9 cellular contexts compared by ENCODE assay signal in the genomic region with DNA sequence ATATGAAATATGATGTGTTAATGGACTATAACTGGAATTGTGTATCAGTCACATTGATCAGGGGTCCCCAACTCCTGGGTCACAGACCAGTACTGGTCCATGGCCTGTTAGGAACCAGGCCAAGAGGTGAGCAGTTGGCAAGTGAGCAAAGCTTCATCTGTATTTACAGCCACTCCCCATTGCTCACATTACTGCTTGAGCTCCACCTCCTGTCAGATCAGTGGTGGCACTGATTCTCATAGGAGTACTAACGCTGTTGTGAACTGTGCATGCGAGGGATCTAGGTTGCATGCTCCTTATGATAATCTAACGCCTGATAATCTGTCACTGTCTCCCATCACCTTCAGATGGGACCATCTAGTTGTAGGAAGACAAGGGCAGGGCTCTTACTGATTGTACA.
DNase-seq lines count a peak whose midpoint lies in the region; ATAC-seq and TF ChIP-seq lines count a peak whose summit lies in the region.
"Had no signal": no experiment of that assay in that cellular context is flagged by ENCODE, and none has a peak within 500 bp of the region (broad histone marks: within the 10 kb centered on the region; RNA-seq: fewer than 3 reads in every experiment).

No MANE protein-coding gene starts in this region.

- POLR2A ChIA-PET in Caco-2 (lab: Charles Lee) = no interaction called here

- H3K27ac ChIP-seq in aorta (ENCODE audit: low read depth in 1 of 2, low read length in 2 of 2) = no peak overlapping the region
- H3K27ac ChIP-seq: body of pancreas had no signal

- CTCF ChIA-PET in Caco-2 (lab: Charles Lee) = no interaction called here

- no TSS peak for BruUV-seq in Caco-2 (replicated peaks; lab: Mats Ljungman, UMichigan)

- DNase-seq in natural killer cell = no peak
- no peak for DNase-seq in natural killer cell treated with Interleukin-12 subunit alpha and Interleukin-12 subunit beta and Interleukin-15 and Interleukin-18, amount 100 ng/mL, for 72 hours (ENCODE audit: low spot score)
- peak; percentile 71 for DNase-seq in NAMALWA (ENCODE audit: low spot score)
- no peak for DNase-seq in aorta
- no peak for DNase-seq in stimulated activated CD4-positive, alpha-beta T cell treated with anti-CD3 and anti-CD28 coated beads, Interleukin-2, amount 100 ng/mL, for 48 hours
- no peak for DNase-seq in SKM-1 treated with dmso at 0.1 percent for 144 hours (lab: John Stamatoyannopoulos, UW; ENCODE audit: unreplicated experiment)
- DNase-seq in Caco-2 = no peak
- DNase-seq: body of pancreas had no signal

- no peak overlapping the region for H3K4me3 Mint-ChIP-seq in natural killer cell
- no peak overlapping the region for H3K4me3 Mint-ChIP-seq in natural killer cell treated with Interleukin-12 subunit alpha and Interleukin-12 subunit beta and Interleukin-15 and Interleukin-18, amount 100 ng/mL, for 72 hours
- no peak overlapping the region for H3K4me3 Mint-ChIP-seq in Caco-2 (ENCODE audit: unreplicated experiment)

- H3K9me3 ChIP-seq in aorta (ENCODE audit: control insufficient read depth, low read length) (no peaks in the 10 kb centered on the region), Caco-2 (no peaks in the 10 kb centered on the region)
- H3K9me3 ChIP-seq: body of pancreas had no signal

- intact Hi-C loops in natural killer cell (cut with micrococcal nuclease) (no loop called here), aorta (cut with DNase I) (no loop called here), Caco-2 (cut with micrococcal nuclease; ENCODE audit: unreplicated experiment) (no loop called here)

- H3K27me3 ChIP-seq in aorta (ENCODE audit: control insufficient read depth in 1 of 2, insufficient read depth in 2 of 2, low read length in 1 of 2) = no peaks in the 10 kb centered on the region
- H3K27me3 ChIP-seq in Caco-2 (replicated peaks; ENCODE audit: control insufficient read depth, insufficient read depth, low read length) = no peaks in the 10 kb centered on the region
- H3K27me3 ChIP-seq: body of pancreas had no signal

- ATAC-seq in natural killer cell (peak in 2 of 3 donors; percentile 28 to 30), HG02588 (IDR thresholded peaks at IDR 0.05; ENCODE audit: unreplicated experiment) (peak; percentile 37), aorta (ENCODE audit: low FRiP score) (no peak)
- no peak for ATAC-seq in natural killer cell treated with Interleukin-12 subunit alpha and Interleukin-12 subunit beta and Interleukin-15 and Interleukin-18, amount 100 ng/mL, for 72 hours
- ATAC-seq: body of pancreas had no signal

- no peak for TF ChIP-seq CTCF in natural killer cell (IDR thresholded peaks at IDR 0.05)
- no peak for TF ChIP-seq CTCF in Caco-2 (IDR thresholded peaks at IDR 0.05; ENCODE audit: insufficient read depth in 1 of 2, low read depth in 1 of 2, low read length in 1 of 2, severe bottlenecking in 1 of 2, unreplicated experiment in 1 of 2)

- H3K9me3 Mint-ChIP-seq in natural killer cell (no peaks in the 10 kb centered on the region), Caco-2 (ENCODE audit: unreplicated experiment) (no peaks in the 10 kb centered on the region)
- no peaks in the 10 kb centered on the region for H3K9me3 Mint-ChIP-seq in natural killer cell treated with Interleukin-12 subunit alpha and Interleukin-12 subunit beta and Interleukin-15 and Interleukin-18, amount 100 ng/mL, for 72 hours

- H3K27ac Mint-ChIP-seq in natural killer cell (peak overlapping the region; percentile 39 to 77), Caco-2 (ENCODE audit: unreplicated experiment) (no peak overlapping the region)
- H3K27ac Mint-ChIP-seq in natural killer cell treated with Interleukin-12 subunit alpha and Interleukin-12 subunit beta and Interleukin-15 and Interleukin-18, amount 100 ng/mL, for 72 hours = peak overlapping the region in 1 of 2 donors; percentile 84

- no peaks in the 10 kb centered on the region for H3K36me3 ChIP-seq in aorta (ENCODE audit: control insufficient read depth in 1 of 2, insufficient read depth in 2 of 2, low read length in 1 of 2)
- no peaks in the 10 kb centered on the region for H3K36me3 ChIP-seq in Caco-2 (ENCODE audit: control insufficient read depth, insufficient read depth, low read length)

- 93 to 96% methylated on average over 3 of the region's 3 CpGs for WGBS in aorta, 2 donors

- no peaks in the 10 kb centered on the region for H3K4me1 ChIP-seq in aorta (ENCODE audit: control insufficient read depth in 1 of 2, insufficient read depth in 2 of 2, low read length in 2 of 2)
- no peaks in the 10 kb centered on the region for H3K4me1 ChIP-seq in Caco-2
- H3K4me1 ChIP-seq: body of pancreas had no signal

- H3K36me3 Mint-ChIP-seq in natural killer cell (peaks cover 6% of the 10 kb centered on the region), Caco-2 (ENCODE audit: insufficient read depth, unreplicated experiment) (no peaks in the 10 kb centered on the region)
- peaks cover 14% of the 10 kb centered on the region for H3K36me3 Mint-ChIP-seq in natural killer cell treated with Interleukin-12 subunit alpha and Interleukin-12 subunit beta and Interleukin-15 and Interleukin-18, amount 100 ng/mL, for 72 hours

- no peaks in the 10 kb centered on the region for H3K27me3 Mint-ChIP-seq in natural killer cell (ENCODE audit: low read depth in 2 of 2)
- H3K27me3 Mint-ChIP-seq in natural killer cell treated with Interleukin-12 subunit alpha and Interleukin-12 subunit beta and Interleukin-15 and Interleukin-18, amount 100 ng/mL, for 72 hours = no peaks in the 10 kb centered on the region
- no peaks in the 10 kb centered on the region for H3K27me3 Mint-ChIP-seq in Caco-2 (ENCODE audit: insufficient read depth, unreplicated experiment)

- peaks cover 62 to 68% of the 10 kb centered on the region in 2 donors for H3K4me1 Mint-ChIP-seq in natural killer cell
- peaks cover 49 to 56% of the 10 kb centered on the region in 2 donors for H3K4me1 Mint-ChIP-seq in natural killer cell treated with Interleukin-12 subunit alpha and Interleukin-12 subunit beta and Interleukin-15 and Interleukin-18, amount 100 ng/mL, for 72 hours (ENCODE audit: low read depth in 2 of 2)
- H3K4me1 Mint-ChIP-seq in Caco-2 (ENCODE audit: low read depth, unreplicated experiment) = no peaks in the 10 kb centered on the region

- H3K4me3 ChIP-seq in aorta (ENCODE audit: low read length in 2 of 2) = no peak overlapping the region
- H3K4me3 ChIP-seq in Caco-2 (ENCODE audit: low read depth, low read length) = no peak overlapping the region
- H3K4me3 ChIP-seq: body of pancreas had no signal

Comparison
In these comparisons a context has a peak if more than half of its experiments do, and no peak if none do; other contexts are left out.
1. ATAC-seq: peak in natural killer cell (2 of 3) and HG02588 (single experiment); none in natural killer cell treated with Interleukin-12 subunit alpha and Interleukin-12 subunit beta and Interleukin-15 and Interleukin-18, amount 100 ng/mL, for 72 hours (0 of 2) and aorta (single experiment).